Comparison of ENCODE assay signal across 15 cellular contexts in the genomic region with DNA sequence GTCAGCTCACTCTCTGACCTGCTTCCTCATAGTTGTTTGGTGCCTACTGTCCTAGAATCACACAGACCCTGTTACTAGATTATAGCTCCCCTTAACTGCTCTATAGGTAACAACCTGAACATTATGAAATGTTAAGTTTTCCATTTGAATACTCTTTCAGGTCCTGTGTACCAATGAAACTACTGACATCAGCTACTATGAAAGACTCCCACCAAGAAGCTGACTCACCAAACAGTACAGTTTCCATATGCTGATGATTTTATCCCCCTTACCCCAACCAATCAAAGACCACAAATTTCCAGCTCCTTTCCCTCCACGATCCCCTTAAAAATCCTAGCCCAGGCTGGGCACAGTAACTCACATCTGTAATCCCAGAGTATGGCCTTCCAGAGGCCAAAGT. TPM values are rescaled to one million over a fixed set of nuclear protein-coding genes. Genes with fewer than 3 reads are reported as not detected.
A peak's percentile ranks its signal among the peaks of the same experiment; 100 is the strongest.
DNase-seq lines count a peak whose midpoint lies in the region; ATAC-seq and TF ChIP-seq lines count a peak whose summit lies in the region.
"Had no signal": no experiment of that assay in that cellular context is flagged by ENCODE, and none has a peak within 500 bp of the region (broad histone marks: within the 10 kb centered on the region; RNA-seq: fewer than 3 reads in every experiment).

No MANE protein-coding gene starts in this region.

- no peak overlapping the region for H2AFZ ChIP-seq in fibroblast of lung (ENCODE audit: low read length)

- no peaks in the 10 kb centered on the region for H3K27me3 Mint-ChIP-seq in activated naive CD4-positive, alpha-beta T cell treated with anti-CD3 and anti-CD28 coated beads, Interleukin-2, amount 50 U/mL, for 24 hours
- no peaks in the 10 kb centered on the region for H3K27me3 Mint-ChIP-seq in activated naive CD4-positive, alpha-beta T cell treated with anti-CD3 and anti-CD28 coated beads, Interleukin-2, amount 10 ng/mL, durations not matched to agents 7 days and 5 days
- no peaks in the 10 kb centered on the region for H3K27me3 Mint-ChIP-seq in stimulated activated naive CD8-positive, alpha-beta T cell treated with anti-CD3 and anti-CD28 coated beads, Interleukin-15, amount 100 ng/mL, for 72 hours

- H3K9me3 Mint-ChIP-seq in activated naive CD4-positive, alpha-beta T cell treated with anti-CD3 and anti-CD28 coated beads, Interleukin-2, amount 50 U/mL, for 24 hours: no peaks in the 10 kb centered on the region
- H3K9me3 Mint-ChIP-seq in activated naive CD4-positive, alpha-beta T cell treated with anti-CD3 and anti-CD28 coated beads, Interleukin-2, amount 10 ng/mL, durations not matched to agents 7 days and 5 days: no peaks in the 10 kb centered on the region
- no peaks in the 10 kb centered on the region for H3K9me3 Mint-ChIP-seq in stimulated activated naive CD8-positive, alpha-beta T cell treated with anti-CD3 and anti-CD28 coated beads, Interleukin-15, amount 100 ng/mL, for 72 hours

- H4K20me1 ChIP-seq in fibroblast of lung (ENCODE audit: control insufficient read depth, extremely low read depth, insufficient read depth, low read length): no peaks in the 10 kb centered on the region

- DNase-seq in activated naive CD4-positive, alpha-beta T cell treated with anti-CD3 and anti-CD28 coated beads, Interleukin-2, amount 10 ng/mL, durations not matched to agents 7 days and 5 days: no peak
- DNase-seq in activated T-cell treated with anti-CD3 and anti-CD28 coated beads, Interleukin-2, amount 50 U/mL, for 48 hours: peak; percentile 38 to 41
- DNase-seq in fibroblast of lung (ENCODE audit: low read depth in 2 of 2) (peak; percentile 49 to 50), activated gamma-delta T cell (lab: John Stamatoyannopoulos, UW) (no peak), GM10248 (ENCODE audit: extremely low spot score) (no peak)
- DNase-seq in stimulated activated naive CD8-positive, alpha-beta T cell treated with anti-CD3 and anti-CD28 coated beads, Interleukin-15, amount 100 ng/mL, for 72 hours: no peak
- DNase-seq: colonic mucosa, DMS53, NCI-H1105 treated with DMSO at 0.1 percent for 48 hours, NCI-H524 treated with DMSO at 0.1 percent for 48 hours had no signal

- H3K4me1 ChIP-seq in fibroblast of lung (ENCODE audit: control insufficient read depth, extremely low read depth, insufficient read depth, low read length): peaks cover 6% of the 10 kb centered on the region
- H3K4me1 ChIP-seq: colonic mucosa, vagina had no signal

- no peak overlapping the region for H3K4me3 ChIP-seq in fibroblast of lung (replicated peaks in 1 of 4; ENCODE audit: control extremely low read depth in 1 of 4, insufficient read depth in 1 of 4, low read depth in 3 of 4, low read length in 4 of 4)
- H3K4me3 ChIP-seq: colonic mucosa, HAP-1, vagina had no signal

- H3K27me3 ChIP-seq in fibroblast of lung (ENCODE audit: control insufficient read depth, insufficient read depth, low read length): no peaks in the 10 kb centered on the region
- H3K27me3 ChIP-seq: colonic mucosa, vagina had no signal

- no peak for TF ChIP-seq CTCF in fibroblast of lung (conservative IDR thresholded peaks at IDR 0.05 in 1 of 2, IDR thresholded peaks at IDR 0.05 in 1 of 2; ENCODE audit: low read depth in 1 of 2, low read length in 2 of 2)
- no peak for TF ChIP-seq CTCF in GM10248 (IDR thresholded peaks at IDR 0.05; ENCODE audit: control extremely low read depth, extremely low read depth, low read depth, missing control alignments)

- POLR2A ChIA-PET in GM10248 (lab: Yijun Ruan, JAX): no interaction called here

- peaks cover 38% of the 10 kb centered on the region for H3K36me3 Mint-ChIP-seq in activated naive CD4-positive, alpha-beta T cell treated with anti-CD3 and anti-CD28 coated beads, Interleukin-2, amount 50 U/mL, for 24 hours
- peaks cover 29% of the 10 kb centered on the region for H3K36me3 Mint-ChIP-seq in activated naive CD4-positive, alpha-beta T cell treated with anti-CD3 and anti-CD28 coated beads, Interleukin-2, amount 10 ng/mL, durations not matched to agents 7 days and 5 days

- ATAC-seq in stimulated activated naive CD8-positive, alpha-beta T cell treated with anti-CD3 and anti-CD28 coated beads, Interleukin-15, amount 100 ng/mL, for 72 hours: peak; percentile 93
- no peak for ATAC-seq in HG03108 (IDR thresholded peaks at IDR 0.05; ENCODE audit: unreplicated experiment)
- ATAC-seq: left lobe of liver had no signal

- no peak overlapping the region for H3K4me3 Mint-ChIP-seq in activated naive CD4-positive, alpha-beta T cell treated with anti-CD3 and anti-CD28 coated beads, Interleukin-2, amount 50 U/mL, for 24 hours
- no peak overlapping the region for H3K4me3 Mint-ChIP-seq in activated naive CD4-positive, alpha-beta T cell treated with anti-CD3 and anti-CD28 coated beads, Interleukin-2, amount 10 ng/mL, durations not matched to agents 7 days and 5 days
- H3K4me3 Mint-ChIP-seq in stimulated activated naive CD8-positive, alpha-beta T cell treated with anti-CD3 and anti-CD28 coated beads, Interleukin-15, amount 100 ng/mL, for 72 hours: peak overlapping the region; percentile 9 to 51

- H3K4me2 ChIP-seq in fibroblast of lung (ENCODE audit: extremely low read depth, insufficient read depth, low read length): no peak overlapping the region

- no peaks in the 10 kb centered on the region for H3K9me3 ChIP-seq in fibroblast of lung (ENCODE audit: control insufficient read depth, insufficient read depth, low read depth, low read length)
- H3K9me3 ChIP-seq: colonic mucosa, HAP-1, vagina had no signal

- H3K27ac ChIP-seq in fibroblast of lung (ENCODE audit: insufficient read depth, low read length): peak overlapping the region; percentile 6
- H3K27ac ChIP-seq: colonic mucosa, vagina had no signal

- CTCF ChIA-PET in activated naive CD4-positive, alpha-beta T cell treated with anti-CD3 and anti-CD28 coated beads, Interleukin-2, amount 10 ng/mL, durations not matched to agents 7 days and 5 days (lab: Charles Lee): interaction anchor here (1.0 kb wide), 1 partner anchor 50 kb away, joined by 3 read pairs; no protein-coding TSS in a partner anchor
- CTCF ChIA-PET in GM10248 (lab: Yijun Ruan, JAX): interaction anchor here (0.7 to 1.2 kb wide), 6 partner anchors 11 to 600 kb away, joined by 3 read pairs; no protein-coding TSS in a partner anchor

- peak overlapping the region; percentile 18 for H3K27ac Mint-ChIP-seq in activated naive CD4-positive, alpha-beta T cell treated with anti-CD3 and anti-CD28 coated beads, Interleukin-2, amount 50 U/mL, for 24 hours
- no peak overlapping the region for H3K27ac Mint-ChIP-seq in activated naive CD4-positive, alpha-beta T cell treated with anti-CD3 and anti-CD28 coated beads, Interleukin-2, amount 10 ng/mL, durations not matched to agents 7 days and 5 days
- peak overlapping the region; percentile 20 to 43 for H3K27ac Mint-ChIP-seq in stimulated activated naive CD8-positive, alpha-beta T cell treated with anti-CD3 and anti-CD28 coated beads, Interleukin-15, amount 100 ng/mL, for 72 hours

- peaks cover 26% of the 10 kb centered on the region for H3K4me1 Mint-ChIP-seq in activated naive CD4-positive, alpha-beta T cell treated with anti-CD3 and anti-CD28 coated beads, Interleukin-2, amount 50 U/mL, for 24 hours
- H3K4me1 Mint-ChIP-seq in activated naive CD4-positive, alpha-beta T cell treated with anti-CD3 and anti-CD28 coated beads, Interleukin-2, amount 10 ng/mL, durations not matched to agents 7 days and 5 days: peaks cover 12% of the 10 kb centered on the region
- H3K4me1 Mint-ChIP-seq in stimulated activated naive CD8-positive, alpha-beta T cell treated with anti-CD3 and anti-CD28 coated beads, Interleukin-15, amount 100 ng/mL, for 72 hours: peaks cover 32% of the 10 kb centered on the region

- H3K79me2 ChIP-seq in fibroblast of lung (ENCODE audit: control insufficient read depth, insufficient read depth, low read length): no peaks in the 10 kb centered on the region

- no peaks in the 10 kb centered on the region for H3K36me3 ChIP-seq in fibroblast of lung (ENCODE audit: control insufficient read depth, insufficient read depth, low read length)
- H3K36me3 ChIP-seq: colonic mucosa, vagina had no signal

- no peak overlapping the region for H3K9ac ChIP-seq in fibroblast of lung (ENCODE audit: insufficient read depth, low read length)

RNA-seq across cellular contexts. Expression of a gene that starts 56.3 kb away (rescaled TPM):
- total RNA-seq in fibroblast of lung: 11.6 and 18.7 TPM in 2 replicates
- 9.6 and 10.1 TPM in 2 replicates for polyA plus RNA-seq in fibroblast of lung
- polyA plus RNA-seq in fibroblast of lung (2012): 9.8 and 10.1 TPM in 2 replicates
- 0.12 and 6.6 TPM in 2 replicates for polyA minus RNA-seq in fibroblast of lung (ENCODE audit: low replicate concordance)

Comparison
In these comparisons a context has a peak if more than half of its experiments do, and no peak if none do; other contexts are left out.
1. H3K4me3 Mint-ChIP-seq: peak in stimulated activated naive CD8-positive, alpha-beta T cell treated with anti-CD3 and anti-CD28 coated beads, Interleukin-15, amount 100 ng/mL, for 72 hours (2 of 2); none in activated naive CD4-positive, alpha-beta T cell treated with anti-CD3 and anti-CD28 coated beads, Interleukin-2, amount 50 U/mL, for 24 hours (single experiment) and activated naive CD4-positive, alpha-beta T cell treated with anti-CD3 and anti-CD28 coated beads, Interleukin-2, amount 10 ng/mL, durations not matched to agents 7 days and 5 days (single experiment).
2. DNase-seq: peak in activated T-cell treated with anti-CD3 and anti-CD28 coated beads, Interleukin-2, amount 50 U/mL, for 48 hours (2 of 2) and fibroblast of lung (2 of 2); none in activated naive CD4-positive, alpha-beta T cell treated with anti-CD3 and anti-CD28 coated beads, Interleukin-2, amount 10 ng/mL, durations not matched to agents 7 days and 5 days (single experiment), stimulated activated naive CD8-positive, alpha-beta T cell treated with anti-CD3 and anti-CD28 coated beads, Interleukin-15, amount 100 ng/mL, for 72 hours (0 of 2), activated gamma-delta T cell (single experiment) and GM10248 (single experiment).